24 cellular contexts compared by ENCODE assay signal in genomic region chr17:62970617-62971016, GRCh38. TPM values are rescaled to one million over a fixed set of nuclear protein-coding genes. Genes with fewer than 3 reads are reported as not detected.
DNase-seq lines count a peak whose midpoint lies in the region; ATAC-seq, FAIRE-seq and TF ChIP-seq lines count a peak whose summit lies in the region.
"Had no signal": no experiment of that assay in that cellular context is flagged by ENCODE, and none has a peak within 500 bp of the region (broad histone marks: within the 10 kb centered on the region; RNA-seq: fewer than 3 reads in every experiment).

No MANE protein-coding gene starts in this region.

- H2AFZ ChIP-seq in Loucy (ENCODE audit: low read length) (no peak overlapping the region), keratinocyte (ENCODE audit: control insufficient read depth, low read length) (no peak overlapping the region), neural progenitor cell (replicated peaks) (no peak overlapping the region)
- H2AFZ ChIP-seq: GM23248 had no signal

- no peaks in the 10 kb centered on the region for H3K36me3 Mint-ChIP-seq in activated T-cell treated with anti-CD3 and anti-CD28 coated beads, Interleukin-2, amount 50 U/mL, for 4 hours (ENCODE audit: insufficient read depth)
- H3K36me3 Mint-ChIP-seq in neural progenitor cell, result no peaks in the 10 kb centered on the region

- H3K27me3 Mint-ChIP-seq in activated T-cell treated with anti-CD3 and anti-CD28 coated beads, Interleukin-2, amount 50 U/mL, for 4 hours (ENCODE audit: low read depth), result no peaks in the 10 kb centered on the region
- H3K27me3 Mint-ChIP-seq in neural progenitor cell (ENCODE audit: insufficient read depth, low read depth), result peaks cover 4% of the 10 kb centered on the region
- H3K27me3 Mint-ChIP-seq: CD4-positive, alpha-beta memory T cell had no signal

- no peak for TF ChIP-seq EP300 in A549 (IDR thresholded peaks at IDR 0.05)

- H3K4me3 Mint-ChIP-seq in activated T-cell treated with anti-CD3 and anti-CD28 coated beads, Interleukin-2, amount 50 U/mL, for 4 hours, result no peak overlapping the region
- H3K4me3 Mint-ChIP-seq in neural progenitor cell, result no peak overlapping the region
- H3K4me3 Mint-ChIP-seq: CD4-positive, alpha-beta memory T cell had no signal

- CTCF ChIA-PET in A549 (lab: Yijun Ruan, JAX), result interaction anchor here (1.0 to 2.3 kb wide), 12 partner anchors 11 to 299 kb away, joined by 3 to 24 read pairs (median 4); no protein-coding TSS in a partner anchor

- DNase-seq in A549 (ENCODE audit: low read depth in 1 of 2, low spot score in 1 of 2) (no peak), adipocyte (ENCODE audit: low read depth) (no peak), keratinocyte (ENCODE audit: low read depth, low spot score) (no peak), NCI-H226 (no peak), neural progenitor cell (ENCODE audit: low spot score) (no peak)
- no peak for DNase-seq in activated T-cell treated with anti-CD3 and anti-CD28 coated beads, Interleukin-2, amount 50 U/mL, for 4 hours
- DNase-seq: ACHN; Caco-2; CD4-positive, alpha-beta memory T cell; DMS 273 treated with DMSO at 0.1 percent for 48 hours; DND-41; GM23248; NCI-H1694 treated with DMSO at 0.1 percent for 48 hours; NCI-H2081 treated with DMSO at 0.1 percent for 48 hours; NCI-H446 treated with DMSO at 0.1 percent for 48 hours; NCI-H774; NK-92 treated with Interleukin-12 subunit alpha and Interleukin-12 subunit beta, amount 100 ng/mL, for 24 hours; SJCRH30 had no signal

- TF ChIP-seq CTCF in A549 (IDR thresholded peaks at IDR 0.05), result no peak
- TF ChIP-seq CTCF in Loucy (conservative IDR thresholded peaks at IDR 0.05; ENCODE audit: low read length), result no peak
- TF ChIP-seq CTCF in keratinocyte (optimal IDR thresholded peaks at IDR 0.05 in 1 of 3, IDR thresholded peaks at IDR 0.05 in 1 of 3, conservative IDR thresholded peaks at IDR 0.05 in 1 of 3; ENCODE audit: extremely low read depth in 1 of 3, insufficient read depth in 2 of 3, low read length in 3 of 3), result no peak
- TF ChIP-seq CTCF in neural progenitor cell (IDR thresholded peaks at IDR 0.05), result no peak

- TF ChIP-seq RAD21 in A549 (conservative IDR thresholded peaks at IDR 0.05 in 1 of 2, IDR thresholded peaks at IDR 0.05 in 1 of 2), result no peak

- H3K9me3 Mint-ChIP-seq in activated T-cell treated with anti-CD3 and anti-CD28 coated beads, Interleukin-2, amount 50 U/mL, for 4 hours, result no peaks in the 10 kb centered on the region
- H3K9me3 Mint-ChIP-seq in neural progenitor cell, result peaks cover 8% of the 10 kb centered on the region
- H3K9me3 Mint-ChIP-seq: CD4-positive, alpha-beta memory T cell had no signal

- H3K9me2 ChIP-seq in Loucy (replicated peaks; ENCODE audit: low read depth, low read length), result no peaks in the 10 kb centered on the region

- H3F3A ChIP-seq in Loucy (ENCODE audit: low read depth), result no peaks in the 10 kb centered on the region
- peaks cover 9% of the 10 kb centered on the region for H3F3A ChIP-seq in neural progenitor cell (ENCODE audit: low read depth)

- no peak for TF ChIP-seq POLR2A in A549 (IDR thresholded peaks at IDR 0.05; ENCODE audit: low read length)

- peak; percentile 28 for FAIRE-seq in A549 (lab: Jason Lieb, UNC)
- peak; percentile 17 for FAIRE-seq in keratinocyte (lab: Jason Lieb, UNC)
- FAIRE-seq: GM12878, RCC 7860 had no signal

- dilution Hi-C loops in keratinocyte (cut with MboI; ENCODE audit: extremely low pct_ligation_motif_present, low sequenced_read_pairs), result no loop called here

- no peak overlapping the region for H3K27ac ChIP-seq in A549
- H3K27ac ChIP-seq in keratinocyte (ENCODE audit: control insufficient read depth, insufficient read depth, low read length), result no peak overlapping the region
- no peak overlapping the region for H3K27ac ChIP-seq in neural progenitor cell
- H3K27ac ChIP-seq: BLaER1 treated with 17β-estradiol and CSF1 and Interleukin-3, amounts not matched to agents 10 nM and 100 nM; GM23248; HL-60; SJCRH30 had no signal

- H3K27me3 ChIP-seq in Loucy (ENCODE audit: insufficient read depth, low read length, poor library complexity, severe bottlenecking) (no peaks in the 10 kb centered on the region), adipocyte (replicated peaks; ENCODE audit: control insufficient read depth, insufficient read depth, low read length) (no peaks in the 10 kb centered on the region), keratinocyte (ENCODE audit: control insufficient read depth, extremely low read depth, insufficient read depth, low read length) (no peaks in the 10 kb centered on the region), neural progenitor cell (peaks cover 13% of the 10 kb centered on the region)
- H3K27me3 ChIP-seq: BLaER1 treated with 17β-estradiol and CSF1 and Interleukin-3, amounts not matched to agents 10 nM and 100 nM; SJCRH30 had no signal

- POLR2A ChIA-PET in A549 (lab: Yijun Ruan, JAX), result no interaction called here

- H3K4me1 Mint-ChIP-seq in activated T-cell treated with anti-CD3 and anti-CD28 coated beads, Interleukin-2, amount 50 U/mL, for 4 hours (ENCODE audit: low read depth), result peaks cover 19% of the 10 kb centered on the region
- H3K4me1 Mint-ChIP-seq in neural progenitor cell, result peaks cover 22% of the 10 kb centered on the region

- H3K4me2 ChIP-seq in A549 (peak overlapping the region; percentile 25), Loucy (ENCODE audit: low read depth, low read length, poor library complexity, severe bottlenecking) (peak overlapping the region; percentile 15), keratinocyte (ENCODE audit: control insufficient read depth, extremely low read depth, insufficient read depth, low read depth, low read length) (no peak overlapping the region), neural progenitor cell (no peak overlapping the region)
- H3K4me2 ChIP-seq: BLaER1 treated with 17β-estradiol and CSF1 and Interleukin-3, amounts not matched to agents 10 nM and 100 nM had no signal

- H4K20me1 ChIP-seq in Loucy (ENCODE audit: insufficient read depth, low read length, poor library complexity, severe bottlenecking) (no peaks in the 10 kb centered on the region), keratinocyte (ENCODE audit: control insufficient read depth, extremely low read depth, insufficient read depth, low read length) (no peaks in the 10 kb centered on the region), neural progenitor cell (ENCODE audit: low read depth) (peaks cover 9% of the 10 kb centered on the region)

- 0 out of 3 replicates have a peak, but pooled peaks cover 4% of the 10 kb centered on the region for H3K9me3 ChIP-seq in A549
- H3K9me3 ChIP-seq in Loucy (ENCODE audit: insufficient read depth, low read depth, low read length), result no peaks in the 10 kb centered on the region
- H3K9me3 ChIP-seq in adipocyte (ENCODE audit: control insufficient read depth, low read length), result no peaks in the 10 kb centered on the region
- H3K9me3 ChIP-seq in keratinocyte (ENCODE audit: control insufficient read depth, low read depth, low read length), result no peaks in the 10 kb centered on the region
- H3K9me3 ChIP-seq in neural progenitor cell (ENCODE audit: low read depth), result peaks cover 7% of the 10 kb centered on the region
- H3K9me3 ChIP-seq: Caco-2, HAP-1, SJCRH30 had no signal

- H3K9me1 ChIP-seq in keratinocyte (ENCODE audit: control insufficient read depth, extremely low read depth, insufficient read depth, low read length), result no peaks in the 10 kb centered on the region

- H3K9ac ChIP-seq in Loucy (ENCODE audit: low read depth, low read length, poor library complexity, severe bottlenecking), result no peak overlapping the region
- H3K9ac ChIP-seq in adipocyte (ENCODE audit: low read length), result peak overlapping the region; percentile 28
- no peak overlapping the region for H3K9ac ChIP-seq in keratinocyte (ENCODE audit: control insufficient read depth, extremely low read depth, insufficient read depth, low read length)
- no peak overlapping the region for H3K9ac ChIP-seq in neural progenitor cell
- H3K9ac ChIP-seq: BLaER1 treated with 17β-estradiol and CSF1 and Interleukin-3, amounts not matched to agents 10 nM and 100 nM; GM23248 had no signal

- no peak for ATAC-seq in A549
- ATAC-seq in activated T-cell treated with anti-CD3 and anti-CD28 coated beads, Interleukin-2, amount 50 U/mL, for 4 hours, result no peak
- ATAC-seq: GM12878 had no signal

- no peak overlapping the region for H3K27ac Mint-ChIP-seq in neural progenitor cell

- H3K79me2 ChIP-seq in Loucy (ENCODE audit: insufficient read depth, low read length) (peaks cover 16% of the 10 kb centered on the region; the same call in 1 of the 2 replicates), keratinocyte (ENCODE audit: control insufficient read depth, insufficient read depth, low read length) (peaks cover 90% of the 10 kb centered on the region), neural progenitor cell (ENCODE audit: low read depth) (peaks cover 8% of the 10 kb centered on the region)

- H3K4me3 ChIP-seq in A549 (no peak overlapping the region), Loucy (ENCODE audit: low read length, poor library complexity, severe bottlenecking) (no peak overlapping the region), adipocyte (ENCODE audit: low read length) (no peak overlapping the region), keratinocyte (ENCODE audit: control insufficient read depth in 2 of 3, extremely low read depth in 1 of 3, insufficient read depth in 2 of 3, low read depth in 1 of 3, low read length in 3 of 3) (no peak overlapping the region), neural progenitor cell (no peak overlapping the region)
- H3K4me3 ChIP-seq: BLaER1 treated with 17β-estradiol and CSF1 and Interleukin-3, amounts not matched to agents 10 nM and 100 nM; GM12878; GM23248; HAP-1; SJCRH30 had no signal

- H3K4me1 ChIP-seq in A549, result peaks cover 38% of the 10 kb centered on the region
- H3K4me1 ChIP-seq in Loucy (ENCODE audit: insufficient read depth, low read length, poor library complexity, severe bottlenecking), result peaks cover 29% of the 10 kb centered on the region
- H3K4me1 ChIP-seq in adipocyte (ENCODE audit: control insufficient read depth, insufficient read depth, low read length), result peaks cover 46% of the 10 kb centered on the region
- peaks cover 10% of the 10 kb centered on the region for H3K4me1 ChIP-seq in keratinocyte (ENCODE audit: control insufficient read depth, extremely low read depth, insufficient read depth, low read length)
- H3K4me1 ChIP-seq in neural progenitor cell, result peaks cover 15% of the 10 kb centered on the region
- H3K4me1 ChIP-seq: Caco-2, SJCRH30 had no signal

- H3K36me3 ChIP-seq in Loucy (ENCODE audit: insufficient read depth, low read length) (no peaks in the 10 kb centered on the region), adipocyte (ENCODE audit: control insufficient read depth, insufficient read depth, low read length, severe bottlenecking) (no peaks in the 10 kb centered on the region), keratinocyte (ENCODE audit: control insufficient read depth in 2 of 2, extremely low read depth in 1 of 2, insufficient read depth in 2 of 2, low read length in 2 of 2) (peaks cover 2 to 5% of the 10 kb centered on the region in 2 experiments), neural progenitor cell (no peaks in the 10 kb centered on the region)
- H3K36me3 ChIP-seq: BLaER1 treated with 17β-estradiol and CSF1 and Interleukin-3, amounts not matched to agents 10 nM and 100 nM; HAP-1; SJCRH30 had no signal

RNA-seq across cellular contexts. Expression of gene TANC2, which starts 4.6 kb away (rescaled TPM):
- polyA plus RNA-seq in A549 (2011; rRNA removed) (33.7 and 60.6 TPM in 2 replicates), A549 (2017; fragmentation: RNase III; extraction: RNeasy Plus Mini Kit Qiagen cat#74134 plus additional on column Dnase treatment) (16.3 to 19.4 TPM (median 17.9 TPM) in 3 replicates), keratinocyte (19.9 to 30.5 TPM (median 22.4 TPM) in 3 replicates)
- 8.3 and 10.8 TPM in 2 replicates for polyA plus RNA-seq in A549 (2012; cell fraction: cytosol; rRNA removed)
- 13.3 and 18.1 TPM in 2 replicates for polyA plus RNA-seq in A549 (2012; cell fraction: nucleus; rRNA removed)
- 584 and 615 TPM in 2 replicates for polyA minus RNA-seq in A549 (2011; rRNA and poly(A)+ RNA removed)
- polyA plus RNA-seq in keratinocyte (2011; ENCODE audit: low read depth), result 9.5 TPM
- 24.8 and 29.3 TPM in 2 replicates for polyA plus RNA-seq in keratinocyte (2011; cell fraction: cytosol; rRNA removed)
- polyA plus RNA-seq in keratinocyte (2011; cell fraction: nucleus; rRNA removed), result 75.3 and 109 TPM in 2 replicates
- 24.4 and 25.5 TPM in 2 replicates for polyA plus RNA-seq in keratinocyte (2012; ENCODE audit: low replicate concordance)
- 351 to 386 TPM (median 378 TPM) in 3 replicates for polyA minus RNA-seq in keratinocyte
- polyA minus RNA-seq in keratinocyte (2011; cell fraction: cytosol; rRNA and poly(A)+ RNA removed), result 97.6 TPM
- polyA minus RNA-seq in keratinocyte (2011; cell fraction: nucleus; rRNA and poly(A)+ RNA removed), result 296 and 581 TPM in 2 replicates
- total RNA-seq in activated T-cell treated with anti-CD3 and anti-CD28 coated beads, Interleukin-2, amount 50 U/mL, for 4 hours, result 1 to 10 TPM; 2.3 to 4.8 (median 3.6) TPM
- 6.0 and 8.3 TPM in 2 replicates for total RNA-seq in neural progenitor cell (ENCODE audit: low replicate concordance)

Comparison
In these comparisons a context has a peak if more than half of its experiments do, and no peak if none do; other contexts are left out.
1. H3K4me2 ChIP-seq: peak in A549 (single experiment) and Loucy (single experiment); none in keratinocyte (single experiment) and neural progenitor cell (single experiment).